Comparison of ENCODE assay signal across 25 cellular contexts in genomic region chr6:56058636-56059035, GRCh38.
"Had no signal": no experiment of that assay in that cellular context is flagged by ENCODE, and none has a peak within 500 bp of the region (broad histone marks: within the 10 kb centered on the region; RNA-seq: fewer than 3 reads in every experiment).

No MANE protein-coding gene starts in this region.

- H3K27ac ChIP-seq: adrenal gland, esophagus muscularis mucosa had no signal

- H3K4me3 ChIP-seq: adrenal gland, esophagus muscularis mucosa had no signal

- H3K36me3 ChIP-seq: adrenal gland had no signal

- DNase-seq: activated CD4-positive, alpha-beta memory T cell treated with anti-CD3 and anti-CD28 coated beads for 36 hours; activated CD4-positive, alpha-beta T cell treated with anti-CD3 and anti-CD28 coated beads for 36 hours; activated CD4-positive, alpha-beta T cell treated with anti-CD3 and anti-CD28 coated beads, Interleukin-2, amount 10 ng/mL, durations not matched to agents 24 days and 14 days; activated CD4-positive, CD25-positive, alpha-beta regulatory T cell; activated CD4-positive, CD25-positive, alpha-beta regulatory T cell treated with anti-CD3 and anti-CD28 coated beads, Interleukin-2, amount 50 U/mL, for 72 hours; activated CD8-positive, alpha-beta memory T cell treated with anti-CD3 and anti-CD28 coated beads, Interleukin-2, amount 10 ng/mL, durations not matched to agents 7 days and 5 days; activated CD8-positive, alpha-beta memory T cell treated with anti-CD3 and anti-CD28 coated beads, Interleukin-2, amount 50 U/mL, for 4 hours; activated CD8-positive, alpha-beta T cell treated with anti-CD3 and anti-CD28 coated beads, Interleukin-2, amount 10 ng/mL, durations not matched to agents 7 days and 5 days; activated effector memory CD4-positive, alpha-beta T cell treated with anti-CD3 and anti-CD28 coated beads, Interleukin-2, amount 50 U/mL, for 16 hours; activated naive CD4-positive, alpha-beta T cell treated with anti-CD3 and anti-CD28 coated beads for 36 hours; activated naive CD8-positive, alpha-beta T cell treated with anti-CD3 and anti-CD28 coated beads for 36 hours; activated naive CD8-positive, alpha-beta T cell treated with anti-CD3 and anti-CD28 coated beads, Interleukin-2, amount 50 U/mL, for 24 hours; activated T-cell treated with anti-CD3 and anti-CD28 coated beads, Interleukin-2, amount 50 U/mL, for 1 hour; activated T-cell treated with anti-CD3 and anti-CD28 coated beads, Interleukin-2, amount 50 U/mL, for 48 hours; adrenal gland; caudate nucleus; cortex of kidney; dermis blood vessel endothelial cell; effector CD4-positive, alpha-beta T cell; effector memory CD8-positive, alpha-beta T cell; erythroblast; foreskin fibroblast; head of caudate nucleus; T-helper 2 cell had no signal

- H3K27me3 ChIP-seq: adrenal gland, esophagus muscularis mucosa had no signal

- ATAC-seq: activated CD4-positive, alpha-beta T cell treated with anti-CD3 and anti-CD28 coated beads for 36 hours; activated CD8-positive, alpha-beta memory T cell treated with anti-CD3 and anti-CD28 coated beads, Interleukin-2, amount 10 ng/mL, durations not matched to agents 7 days and 5 days; activated CD8-positive, alpha-beta T cell treated with anti-CD3 and anti-CD28 coated beads, Interleukin-2, amount 10 ng/mL, durations not matched to agents 7 days and 5 days; activated naive CD8-positive, alpha-beta T cell treated with anti-CD3 and anti-CD28 coated beads, Interleukin-2, amount 50 U/mL, for 24 hours; effector memory CD8-positive, alpha-beta T cell had no signal

- H3K9me3 ChIP-seq: adrenal gland, esophagus muscularis mucosa had no signal

- H3K4me1 ChIP-seq: adrenal gland, esophagus muscularis mucosa had no signal
